ENCODE assay signal across 8 cellular contexts in the genomic region with DNA sequence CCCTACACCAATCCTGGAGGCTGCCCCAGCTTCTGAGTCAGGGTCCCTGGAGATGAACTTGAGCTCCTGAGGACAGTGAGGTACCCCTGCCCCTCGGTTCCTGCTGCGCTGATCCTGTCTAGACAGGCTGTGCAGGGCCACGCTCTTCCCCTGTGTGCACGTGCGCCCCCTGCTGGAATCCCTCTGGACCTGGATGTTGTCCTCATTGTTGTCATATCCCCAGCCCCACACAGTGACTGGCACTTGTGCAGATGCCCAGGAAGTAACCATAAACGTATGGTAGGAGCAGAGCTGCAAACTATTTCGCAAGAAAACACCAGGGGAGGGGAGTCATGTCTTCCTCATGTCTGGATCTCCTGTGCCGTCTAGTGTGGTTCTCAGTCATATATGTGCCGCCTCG.
DNase-seq lines count a peak whose midpoint lies in the region; ATAC-seq, FAIRE-seq and TF ChIP-seq lines count a peak whose summit lies in the region.

No MANE protein-coding gene starts in this region.

- H3K27ac ChIP-seq in spleen = no peak overlapping the region

- no peak overlapping the region for H3K27ac Mint-ChIP-seq in activated T-cell treated with anti-CD3 and anti-CD28 coated beads, Interleukin-2, amount 50 U/mL, for 24 hours

- no peak for TF ChIP-seq POLR2A in GM12892 (IDR thresholded peaks at IDR 0.05; ENCODE audit: low read depth, low read length)
- TF ChIP-seq POLR2A in spleen (IDR thresholded peaks at IDR 0.05) = no peak

- no peak overlapping the region for H3K4me3 ChIP-seq in spleen

- no peak overlapping the region for H3K4me3 Mint-ChIP-seq in activated T-cell treated with anti-CD3 and anti-CD28 coated beads, Interleukin-2, amount 50 U/mL, for 24 hours

- WGBS in spleen, 5 donors = 25 to 40% (median 32%) methylated on average over 10 of the region's 10 CpGs

- no peaks in the 10 kb centered on the region for H3K4me1 ChIP-seq in spleen

- H3K9me3 ChIP-seq in spleen = peaks cover 0 to 50% (median 28%) of the 10 kb centered on the region in 8 donors

- peak; percentile 38 to 86 for ATAC-seq in left cardiac atrium
- no peak for ATAC-seq in HG03432 (IDR thresholded peaks at IDR 0.05; ENCODE audit: unreplicated experiment)
- no peak for ATAC-seq in HG02642 (IDR thresholded peaks at IDR 0.05; ENCODE audit: poor library complexity, unreplicated experiment)

- H3K27me3 ChIP-seq in spleen (replicated peaks in 1 of 7) = peaks cover 0 to 5% (median 0%) of the 10 kb centered on the region in 7 donors

- no peaks in the 10 kb centered on the region for H3K36me3 ChIP-seq in spleen

- H3K27me3 Mint-ChIP-seq in activated T-cell treated with anti-CD3 and anti-CD28 coated beads, Interleukin-2, amount 50 U/mL, for 24 hours = no peaks in the 10 kb centered on the region

- no peaks in the 10 kb centered on the region for H3K4me1 Mint-ChIP-seq in activated T-cell treated with anti-CD3 and anti-CD28 coated beads, Interleukin-2, amount 50 U/mL, for 24 hours (ENCODE audit: low read depth)

- no peaks in the 10 kb centered on the region for H3K36me3 Mint-ChIP-seq in activated T-cell treated with anti-CD3 and anti-CD28 coated beads, Interleukin-2, amount 50 U/mL, for 24 hours (ENCODE audit: low read depth)

- H3K9me3 Mint-ChIP-seq in activated T-cell treated with anti-CD3 and anti-CD28 coated beads, Interleukin-2, amount 50 U/mL, for 24 hours = peaks cover 24% of the 10 kb centered on the region

- no peak for DNase-seq in GM12892 (ENCODE audit: insufficient read length)
- peak; percentile 14 for DNase-seq in NCI-H526 treated with DMSO at 0.1 percent for 48 hours (lab: John Stamatoyannopoulos, UW)
- DNase-seq in activated T-cell treated with anti-CD3 and anti-CD28 coated beads, Interleukin-2, amount 50 U/mL, for 24 hours = peak; percentile 60
- DNase-seq in left cardiac atrium = peak; percentile 69
- no peak for DNase-seq in spleen
- no peak for DNase-seq in DMS114 treated with DMSO at 0.1 percent for 48 hours (lab: John Stamatoyannopoulos, UW; ENCODE audit: unreplicated experiment)

- peak in 8 of 11 experiments; percentile 10 to 52 (median 30) for TF ChIP-seq CTCF in spleen (IDR thresholded peaks at IDR 0.05 in 8 of 11, conservative IDR thresholded peaks at IDR 0.05 in 3 of 11)

- intact Hi-C loops in left cardiac atrium (cut with DNase I) = no loop called here
- intact Hi-C loops in spleen (cut with DNase I; ENCODE audit: low total_unique reads) = no loop called here

- FAIRE-seq in GM12892 (lab: Jason Lieb, UNC) = peak; percentile 86

Comparison
In these comparisons a context has a peak if more than half of its experiments do, and no peak if none do; other contexts are left out.
1. DNase-seq: peak in NCI-H526 treated with DMSO at 0.1 percent for 48 hours (single experiment), activated T-cell treated with anti-CD3 and anti-CD28 coated beads, Interleukin-2, amount 50 U/mL, for 24 hours (single experiment) and left cardiac atrium (single experiment); none in GM12892 (single experiment), spleen (single experiment) and DMS114 treated with DMSO at 0.1 percent for 48 hours (single experiment).
2. ATAC-seq: peak in left cardiac atrium (2 of 2); none in HG03432 (single experiment) and HG02642 (single experiment).